Comparison of ENCODE assay signal across 1 cellular context in genomic region chr6:164106345-164106769, GRCh38.
TF ChIP-seq lines count a peak whose summit lies in the region.

No MANE protein-coding gene starts in this region.

TF ChIP-seq in SK-N-SH, 30 proteins besides CTCF, POLR2A, EP300 and RAD21 (continued from another document):
- TF ChIP-seq REST (IDR thresholded peaks at IDR 0.05; ENCODE audit: low read depth, low read length), result no peak
- no peak for TF ChIP-seq GABPA (IDR thresholded peaks at IDR 0.05; ENCODE audit: low read depth)
- TF ChIP-seq MAX (IDR thresholded peaks at IDR 0.05; ENCODE audit: low read depth), result no peak
- TF ChIP-seq FOXJ3 (CRISPR knock-in tag; IDR thresholded peaks at IDR 0.05), result no peak
- TF ChIP-seq CHD2 (IDR thresholded peaks at IDR 0.05; ENCODE audit: low read length, partially characterized antibody), result no peak
